1 cellular context compared by ENCODE assay signal in genomic region chr17:82214012-82214628, GRCh38.
TF ChIP-seq lines count a peak whose summit lies in the region.

No MANE protein-coding gene starts in this region.

TF ChIP-seq in A549, 52 proteins besides CTCF, POLR2A, EP300 and RAD21:
- TF ChIP-seq BCL3 (IDR thresholded peaks at IDR 0.05), result no peak
- TF ChIP-seq PHF8 (IDR thresholded peaks at IDR 0.05; ENCODE audit: borderline replicate concordance, low read depth), result no peak
- TF ChIP-seq KDM5A (IDR thresholded peaks at IDR 0.05), result no peak
- no peak for TF ChIP-seq HEYL (CRISPR knock-in tag; IDR thresholded peaks at IDR 0.05)
- no peak for TF ChIP-seq FOSB (CRISPR knock-in tag; IDR thresholded peaks at IDR 0.05)
- no peak for TF ChIP-seq EHF (CRISPR knock-in tag; IDR thresholded peaks at IDR 0.05)
- no peak for TF ChIP-seq MYC (IDR thresholded peaks at IDR 0.05; ENCODE audit: borderline replicate concordance, low read length)
- TF ChIP-seq ZNF302 (CRISPR knock-in tag; IDR thresholded peaks at IDR 0.05), result no peak
- no peak for TF ChIP-seq ZSCAN20 (CRISPR knock-in tag; IDR thresholded peaks at IDR 0.05)
- TF ChIP-seq CEBPB (IDR thresholded peaks at IDR 0.05), result no peak
- no peak for TF ChIP-seq NR3C1 (IDR thresholded peaks at IDR 0.05)
- TF ChIP-seq NFE2L2 (conservative IDR thresholded peaks at IDR 0.05; ENCODE audit: low read length), result no peak
- TF ChIP-seq POLR2AphosphoS2 (conservative IDR thresholded peaks at IDR 0.05; ENCODE audit: low read length), result no peak
- TF ChIP-seq BHLHE40 (IDR thresholded peaks at IDR 0.05; ENCODE audit: low read depth, low read length), result no peak
- no peak for TF ChIP-seq MAX (IDR thresholded peaks at IDR 0.05)
- TF ChIP-seq GATA3 (IDR thresholded peaks at IDR 0.05; ENCODE audit: borderline replicate concordance), result no peak
- TF ChIP-seq RFX5 (IDR thresholded peaks at IDR 0.05), result no peak
TF ChIP-seq in A549: peak in this region for 0.
